ENCODE assay signal across 1 cellular context in genomic region chr7:135538387-135538786, GRCh38.
TF ChIP-seq lines count a peak whose summit lies in the region.

No MANE protein-coding gene starts in this region.

TF ChIP-seq in GM23338, 12 proteins besides CTCF, POLR2A, EP300 and RAD21 (continued from another document):
- TF ChIP-seq ZNF462 (CRISPR knock-in tag; IDR thresholded peaks at IDR 0.05) = no peak
- TF ChIP-seq JUNB (IDR thresholded peaks at IDR 0.05; ENCODE audit: unreplicated experiment) = no peak
